ENCODE assay signal across 9 cellular contexts in the genomic region with DNA sequence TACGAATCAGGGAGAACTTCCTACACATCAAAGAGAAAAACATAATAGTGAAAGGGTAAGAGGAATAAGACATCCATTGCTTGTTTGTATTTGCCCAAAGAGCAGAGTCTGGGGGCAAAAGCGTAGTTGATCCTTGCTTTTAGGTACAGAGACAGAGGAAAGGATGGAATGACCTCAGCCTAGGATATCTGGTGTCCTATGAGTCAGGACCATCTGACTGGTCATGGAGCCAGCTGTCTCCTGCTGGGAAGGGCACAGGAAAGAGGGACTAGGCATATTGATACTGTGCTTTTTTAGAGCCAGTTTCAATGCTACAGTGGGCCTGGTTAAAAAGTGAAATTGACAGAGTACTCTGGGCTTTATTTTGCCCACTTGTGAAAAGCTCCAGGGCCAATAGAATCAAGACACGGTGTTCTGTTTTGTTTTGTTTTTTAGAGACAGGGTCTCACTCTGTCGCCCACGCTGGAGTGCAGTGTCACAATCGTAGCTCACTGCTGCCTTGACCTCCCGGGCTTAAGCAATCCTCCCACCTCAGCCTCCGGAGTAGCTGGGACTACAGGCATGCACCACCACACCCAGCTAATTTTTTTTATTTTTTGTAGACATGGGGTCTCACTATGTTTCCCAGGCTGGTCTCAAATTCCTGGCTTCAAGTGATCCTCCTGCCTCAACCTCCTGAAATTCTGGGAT. TPM values are rescaled to one million over a fixed set of nuclear protein-coding genes. Genes with fewer than 3 reads are reported as not detected.
A peak's percentile ranks its signal among the peaks of the same experiment; 100 is the strongest.
DNase-seq lines count a peak whose midpoint lies in the region; ATAC-seq, FAIRE-seq and TF ChIP-seq lines count a peak whose summit lies in the region.
"Had no signal": no experiment of that assay in that cellular context is flagged by ENCODE, and none has a peak within 500 bp of the region (broad histone marks: within the 10 kb centered on the region; RNA-seq: fewer than 3 reads in every experiment).

No MANE protein-coding gene starts in this region.

- no peak for ATAC-seq in GM18520 (IDR thresholded peaks at IDR 0.05; ENCODE audit: unreplicated experiment)

- no peaks in the 10 kb centered on the region for H3F3A ChIP-seq in neural cell (ENCODE audit: insufficient read depth, low read length, poor library complexity, severe bottlenecking)

- no peak for TF ChIP-seq RAD21 in neural cell (conservative IDR thresholded peaks at IDR 0.05)

- intact Hi-C loops in endothelial cell of umbilical vein (cut with micrococcal nuclease) = loop anchor here (5.0 kb wide), 1 partner anchor 41 kb away; no protein-coding TSS in a partner anchor
- intact Hi-C loops in kidney (cut with DNase I) = loop anchor here (10.0 kb wide), 1 partner anchor 58 kb away; no protein-coding TSS in a partner anchor

- POLR2A ChIA-PET in endothelial cell of umbilical vein (lab: Charles Lee) = no interaction called here

- no peak for TF ChIP-seq POLR2A in NB4 (IDR thresholded peaks at IDR 0.05; ENCODE audit: extremely low read depth, insufficient read length)
- no peak for TF ChIP-seq POLR2A in endothelial cell of umbilical vein (IDR thresholded peaks at IDR 0.05; ENCODE audit: low read depth, low read length)

- peak overlapping the region; percentile 21 for H3K4me3 ChIP-seq in NB4 (ENCODE audit: low read depth, low read length)
- peak overlapping the region in 1 of 3 experiments; percentile 96 for H3K4me3 ChIP-seq in endothelial cell of umbilical vein (replicated peaks in 1 of 3; ENCODE audit: insufficient read depth in 1 of 3, low read depth in 1 of 3, low read length in 3 of 3)
- peak overlapping the region; percentile 91 for H3K4me3 ChIP-seq in neural cell (ENCODE audit: low read length)
- H3K4me3 ChIP-seq in kidney (ENCODE audit: low read length in 2 of 2) = no peak overlapping the region

- CTCF ChIA-PET in endothelial cell of umbilical vein (lab: Charles Lee) = interaction anchor here (0.7 to 5.5 kb wide), 6 partner anchors 10 to 80 kb away, joined by 3 to 34 read pairs (median 10); no protein-coding TSS in a partner anchor

- no peaks in the 10 kb centered on the region for H4K20me1 ChIP-seq in endothelial cell of umbilical vein (replicated peaks; ENCODE audit: control insufficient read depth, extremely low read depth, insufficient read depth, low read length)
- H4K20me1 ChIP-seq in neural cell (ENCODE audit: insufficient read depth) = peaks cover 2% of the 10 kb centered on the region

- dilution Hi-C loops in endothelial cell of umbilical vein (cut with MboI; ENCODE audit: extremely low pct_ligation_motif_present, low sequenced_read_pairs) = no loop called here

- peak overlapping the region; percentile 79 for H3K27ac ChIP-seq in endothelial cell of umbilical vein (ENCODE audit: insufficient read depth, low read depth, low read length)
- no peak overlapping the region for H3K27ac ChIP-seq in neural cell (ENCODE audit: low read length)
- peak overlapping the region in 1 of 2 donors; percentile 59 for H3K27ac ChIP-seq in kidney (ENCODE audit: low read depth in 2 of 2, low read length in 2 of 2)

- H3K4me1 ChIP-seq in endothelial cell of umbilical vein (ENCODE audit: control insufficient read depth, extremely low read depth, insufficient read depth, low read length) (peaks cover 42% of the 10 kb centered on the region), kidney (ENCODE audit: control insufficient read depth in 1 of 2, insufficient read depth in 1 of 2, low read depth in 1 of 2, low read length in 2 of 2) (peaks cover 0 to 5% of the 10 kb centered on the region in 2 donors)

- BruUV-seq in endothelial cell of umbilical vein (replicated peaks; lab: Mats Ljungman, UMichigan) = no TSS peak

- DNase-seq in CD1c-positive myeloid dendritic cell (ENCODE audit: extremely low spot score) (peak; percentile 48), NB4 (ENCODE audit: low read depth) (no peak), endothelial cell of umbilical vein (ENCODE audit: low read depth, low spot score) (peak; percentile 71), iPS-NIHi11 (ENCODE audit: low spot score) (no peak), NOMO-1 treated with DMSO at 0.1 percent for 48 hours (lab: John Stamatoyannopoulos, UW; ENCODE audit: unreplicated experiment) (no peak), kidney (no peak)
- DNase-seq: T1000 had no signal

- no peaks in the 10 kb centered on the region for H3K9me1 ChIP-seq in endothelial cell of umbilical vein (replicated peaks; ENCODE audit: control insufficient read depth, extremely low read depth, insufficient read depth, low read length)

- H2AFZ ChIP-seq in endothelial cell of umbilical vein (ENCODE audit: low read depth, low read length) (no peak overlapping the region), neural cell (ENCODE audit: low read depth, low read length) (no peak overlapping the region)

- TF ChIP-seq CTCF in NB4 (IDR thresholded peaks at IDR 0.05; ENCODE audit: low read depth, low read length) = no peak
- TF ChIP-seq CTCF in endothelial cell of umbilical vein (IDR thresholded peaks at IDR 0.05; ENCODE audit: extremely low read depth in 1 of 2, insufficient read depth in 1 of 2, low read depth in 1 of 2, low read length in 2 of 2) = no peak
- no peak for TF ChIP-seq CTCF in neural cell (IDR thresholded peaks at IDR 0.05; ENCODE audit: poor library complexity, severe bottlenecking)
- no peak for TF ChIP-seq CTCF in kidney (IDR thresholded peaks at IDR 0.05; ENCODE audit: borderline replicate concordance, extremely low read depth, insufficient read depth)

- FAIRE-seq in endothelial cell of umbilical vein (lab: Jason Lieb, UNC) (peak; percentile 96), kidney (lab: Jason Lieb, UNC) (no peak)

- H3K27me3 ChIP-seq in endothelial cell of umbilical vein (ENCODE audit: control insufficient read depth in 2 of 2, insufficient read depth in 2 of 2, low read length in 2 of 2) (no peaks in the 10 kb centered on the region), neural cell (ENCODE audit: insufficient read depth, low read depth, low read length) (no peaks in the 10 kb centered on the region)

- H3K79me2 ChIP-seq in endothelial cell of umbilical vein (ENCODE audit: control insufficient read depth, insufficient read depth, low read length) (peaks cover 22% of the 10 kb centered on the region), neural cell (replicated peaks; ENCODE audit: insufficient read depth, low read length) (peaks cover 68% of the 10 kb centered on the region)

- no peaks in the 10 kb centered on the region for H3K9me2 ChIP-seq in neural cell (ENCODE audit: insufficient read depth, low read length)

- H3K4me2 ChIP-seq in endothelial cell of umbilical vein (ENCODE audit: insufficient read depth, low read length) (peak overlapping the region; percentile 90), neural cell (ENCODE audit: low read length) (peak overlapping the region; percentile 80)

- no peaks in the 10 kb centered on the region for H3K9me3 ChIP-seq in endothelial cell of umbilical vein (replicated peaks; ENCODE audit: control insufficient read depth, insufficient read depth, low read length)
- H3K9me3 ChIP-seq in neural cell (ENCODE audit: low read length) = no peaks in the 10 kb centered on the region
- no peaks in the 10 kb centered on the region for H3K9me3 ChIP-seq in kidney (ENCODE audit: control insufficient read depth in 1 of 2, low read length in 2 of 2)

- peak overlapping the region; percentile 92 for H3K9ac ChIP-seq in endothelial cell of umbilical vein (replicated peaks; ENCODE audit: extremely low read depth, insufficient read depth, low read length)
- H3K9ac ChIP-seq in neural cell (ENCODE audit: low read length) = no peak overlapping the region
- peak overlapping the region in 1 of 2 donors; percentile 39 for H3K9ac ChIP-seq in kidney (ENCODE audit: low read length in 2 of 2)

- no peak for TF ChIP-seq EP300 in neural cell (conservative IDR thresholded peaks at IDR 0.05; ENCODE audit: poor library complexity, severe bottlenecking)

- H3K36me3 ChIP-seq in endothelial cell of umbilical vein (ENCODE audit: control insufficient read depth in 2 of 2, extremely low read depth in 1 of 2, insufficient read depth in 2 of 2, low read length in 2 of 2) (peaks cover 32 to 34% of the 10 kb centered on the region in 2 experiments), neural cell (ENCODE audit: insufficient read depth, low read length) (peaks cover 22% of the 10 kb centered on the region), kidney (ENCODE audit: control insufficient read depth in 1 of 2, insufficient read depth in 2 of 2, low read length in 2 of 2) (peaks cover 2 to 5% of the 10 kb centered on the region in 2 donors)

TF ChIP-seq in endothelial cell of umbilical vein, 7 proteins besides CTCF, POLR2A, EP300 and RAD21:
- TF ChIP-seq EZH2 (IDR thresholded peaks at IDR 0.05; ENCODE audit: borderline replicate concordance, low read depth, low read length, severe bottlenecking) = no peak
- peak; percentile 88 for TF ChIP-seq FOS (IDR thresholded peaks at IDR 0.05; ENCODE audit: borderline replicate concordance, insufficient read depth, low read length)
- TF ChIP-seq JUN (IDR thresholded peaks at IDR 0.05; ENCODE audit: borderline replicate concordance, insufficient read depth, insufficient read length, low read depth) = peak; percentile 85
- TF ChIP-seq GATA2 (IDR thresholded peaks at IDR 0.05; ENCODE audit: insufficient read depth, insufficient read length, low read depth, low read length) = peak; percentile 34
- TF ChIP-seq MYC (IDR thresholded peaks at IDR 0.05; ENCODE audit: low read depth, low read length) = no peak

TF ChIP-seq in neural cell, 6 proteins besides CTCF, POLR2A, EP300 and RAD21 (continues in another document):
- TF ChIP-seq TAF1 (IDR thresholded peaks at IDR 0.05; ENCODE audit: low read depth) = no peak
- TF ChIP-seq MXI1 (conservative IDR thresholded peaks at IDR 0.05; ENCODE audit: poor library complexity, severe bottlenecking) = no peak

RNA-seq across cellular contexts. Expression of a gene that starts 3.2 kb away (rescaled TPM):
- total RNA-seq in endothelial cell of umbilical vein (101 and 121 TPM in 2 replicates), kidney (32.7 TPM)
- polyA plus RNA-seq in endothelial cell of umbilical vein (59.8 and 71.9 TPM in 2 replicates), neural cell (203 and 213 TPM in 2 replicates), kidney (ENCODE audit: insufficient read depth, low read depth, low replicate concordance) (28.0 TPM)
- 48.6 and 60.4 TPM in 2 replicates for polyA plus RNA-seq in endothelial cell of umbilical vein (2011; cell fraction: cytosol; rRNA removed)
- polyA plus RNA-seq in endothelial cell of umbilical vein (2011; cell fraction: nucleus; rRNA removed) = 77.9 and 115 TPM in 2 replicates
- 31.8 and 49.5 TPM in 2 replicates for polyA plus RNA-seq in endothelial cell of umbilical vein (2012)
- polyA minus RNA-seq in endothelial cell of umbilical vein (38.4 and 42.1 TPM in 2 replicates), neural cell (107 and 109 TPM in 2 replicates)
- polyA minus RNA-seq in endothelial cell of umbilical vein (2011; cell fraction: cytosol; rRNA and poly(A)+ RNA removed) = not detected
- 24.2 and 30.3 TPM in 2 replicates for polyA minus RNA-seq in endothelial cell of umbilical vein (2011; cell fraction: nucleus; rRNA and poly(A)+ RNA removed)

Comparison
In these comparisons a context has a peak if more than half of its experiments do, and no peak if none do; other contexts are left out.
1. DNase-seq: peak in CD1c-positive myeloid dendritic cell (single experiment) and endothelial cell of umbilical vein (single experiment); none in NB4 (single experiment), iPS-NIHi11 (single experiment), NOMO-1 treated with DMSO at 0.1 percent for 48 hours (single experiment) and kidney (single experiment).
2. H3K4me3 ChIP-seq: peak in NB4 (single experiment) and neural cell (single experiment); none in kidney (0 of 2).